In genomic region chr20:53986037-53986436, GRCh38 we compare ENCODE assay signal across 18 cellular contexts.
"Had no signal": no experiment of that assay in that cellular context is flagged by ENCODE, and none has a peak within 500 bp of the region (broad histone marks: within the 10 kb centered on the region; RNA-seq: fewer than 3 reads in every experiment).

No MANE protein-coding gene starts in this region.

- H3K27ac ChIP-seq: KMS-11, SJSA1, SK-N-MC had no signal

- H3K9ac ChIP-seq: KMS-11 had no signal

- FAIRE-seq: K562, RCC 7860 had no signal

- H3K9me3 ChIP-seq: SJSA1 had no signal

- H3K4me3 ChIP-seq: K562, SJSA1, SK-N-MC had no signal

- ATAC-seq: K562 had no signal

- H3K36me3 ChIP-seq: SJSA1 had no signal

- H3K27me3 ChIP-seq: SJSA1 had no signal

- DNase-seq: Kasumi-1, MM.1S, NCI-H1092 treated with DMSO at 0.1 percent for 48 hours, NCI-H1436, NCI-H187, NCI-H2029, NCI-H2171 treated with DMSO at 0.1 percent for 48 hours, NCI-H524, NCI-H526 treated with DMSO at 0.1 percent for 48 hours, NCI-H774, Right ventricle myocardium superior, RPMI8226, SIG-M5 had no signal

- H3K4me2 ChIP-seq: KMS-11 had no signal
